ENCODE assay signal across 18 cellular contexts in genomic region chr10:11680496-11680895, GRCh38.
"Had no signal": no experiment of that assay in that cellular context is flagged by ENCODE, and none has a peak within 500 bp of the region (broad histone marks: within the 10 kb centered on the region; RNA-seq: fewer than 3 reads in every experiment).

No MANE protein-coding gene starts in this region.

- H3K9me3 ChIP-seq: left ventricle myocardium inferior, stomach, thoracic aorta, transverse colon had no signal

- H2AFZ ChIP-seq: hepatocyte had no signal

- H3K27ac Mint-ChIP-seq: dendritic cell treated with granulocyte-macrophage colony-stimulating factor and Interleukin-4, amounts not matched to agents 40 ng/mL and 50 ng/mL, for 4 days had no signal

- H3K36me3 Mint-ChIP-seq: naive thymus-derived CD8-positive, alpha-beta T cell had no signal

- DNase-seq: foreskin melanocyte; head of caudate nucleus; kidney; left cardiac atrium; left ventricle myocardium inferior; mesendoderm; naive thymus-derived CD8-positive, alpha-beta T cell; stimulated activated CD4-positive, alpha-beta T cell treated with anti-CD3 and anti-CD28 coated beads, Interleukin-2, amount 100 ng/mL, for 24 hours; stimulated activated CD4-positive, alpha-beta T cell treated with anti-CD3 and anti-CD28 coated beads, Interleukin-4, amount 100 ng/mL, for 4 hours; stimulated activated naive CD4-positive, alpha-beta T cell; stomach; substantia nigra; transverse colon had no signal

- H3K4me2 ChIP-seq: hepatocyte had no signal

- H3K79me2 ChIP-seq: hepatocyte had no signal

- H3K27ac ChIP-seq: hepatocyte, left ventricle myocardium inferior, stomach, thoracic aorta, transverse colon had no signal

- H3K27me3 ChIP-seq: hepatocyte, transverse colon had no signal

- H3K4me3 Mint-ChIP-seq: dendritic cell treated with granulocyte-macrophage colony-stimulating factor and Interleukin-4, amounts not matched to agents 40 ng/mL and 50 ng/mL, for 4 days had no signal

- ATAC-seq: left cardiac atrium; naive thymus-derived CD8-positive, alpha-beta T cell; sciatic nerve had no signal

- H3K36me3 ChIP-seq: left ventricle myocardium inferior, stomach, thoracic aorta, transverse colon had no signal

- H3K9me3 Mint-ChIP-seq: dendritic cell treated with granulocyte-macrophage colony-stimulating factor and Interleukin-4, amounts not matched to agents 40 ng/mL and 50 ng/mL, for 4 days had no signal

- H3K4me3 ChIP-seq: hepatocyte, left ventricle myocardium inferior, lung, stomach, thoracic aorta, transverse colon had no signal
